11 cellular contexts compared by ENCODE assay signal in the genomic region with DNA sequence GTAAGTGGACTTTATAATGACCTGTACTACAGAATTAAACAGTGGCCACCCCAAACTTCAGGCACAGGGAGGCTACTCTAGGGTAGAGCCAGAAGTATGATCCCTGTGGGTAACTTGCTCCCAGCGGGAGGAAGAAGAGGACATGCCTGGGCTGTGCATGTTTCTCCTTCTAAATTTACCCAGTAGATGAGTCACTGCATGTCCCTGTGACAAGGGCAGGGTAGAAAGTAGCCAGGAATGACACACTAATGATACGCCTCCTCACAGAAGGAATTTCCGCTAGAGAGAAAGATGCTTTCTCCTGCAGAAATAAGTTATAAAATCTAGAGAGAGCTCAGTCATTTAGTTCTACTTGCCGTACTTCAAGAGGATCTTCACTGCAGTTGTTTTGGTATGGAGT. TPM values are rescaled to one million over a fixed set of nuclear protein-coding genes. Genes with fewer than 3 reads are reported as not detected.
DNase-seq lines count a peak whose midpoint lies in the region; ATAC-seq and TF ChIP-seq lines count a peak whose summit lies in the region.
"Had no signal": no experiment of that assay in that cellular context is flagged by ENCODE, and none has a peak within 500 bp of the region (broad histone marks: within the 10 kb centered on the region; RNA-seq: fewer than 3 reads in every experiment).

No MANE protein-coding gene starts in this region.

- no peak overlapping the region for H3K4me3 Mint-ChIP-seq in mesothelial cell of epicardium

- H3K27ac Mint-ChIP-seq in mesothelial cell of epicardium = peak overlapping the region; percentile 55
- H3K27ac Mint-ChIP-seq: activated T-helper 2 cell treated with anti-CD3 and anti-CD28 coated beads, Interferon-gamma antibody, Interleukin-2, Interleukin-4, amounts not matched to agents 10 μg/mL and 5 μg/mL and 100 μg/mL, durations not matched to agents 14 hours and 24 hours and 36 hours had no signal

- no peak for TF ChIP-seq CTCF in coronary artery (IDR thresholded peaks at IDR 0.05)
- no peak for TF ChIP-seq CTCF in mesothelial cell of epicardium (IDR thresholded peaks at IDR 0.05; ENCODE audit: unreplicated experiment)

- in situ Hi-C loops in ACHN (cut with HindIII; ENCODE audit: low pct_ligation_motif_present, low pct_unique_long_range_greater_than_20kb, low sequenced_read_pairs) = no loop called here

- H3K27me3 Mint-ChIP-seq in mesothelial cell of epicardium (ENCODE audit: low read depth) = no peaks in the 10 kb centered on the region

- no peak for ATAC-seq in GM21447 (IDR thresholded peaks at IDR 0.05; ENCODE audit: unreplicated experiment)
- ATAC-seq: mucosa of descending colon had no signal

- peaks cover 24% of the 10 kb centered on the region for H3K4me1 Mint-ChIP-seq in mesothelial cell of epicardium

- peak overlapping the region; percentile 33 to 82 for H3K27ac ChIP-seq in coronary artery

- DNase-seq in ACHN (peak; percentile 16), LoVo (ENCODE audit: low spot score) (peak; percentile 31), coronary artery (ENCODE audit: low spot score) (peak; percentile 75), mesothelial cell of epicardium (ENCODE audit: low spot score in 2 of 2, unreplicated experiment in 2 of 2) (no peak), NCI-H146 (lab: John Stamatoyannopoulos, UW) (no peak), SK-N-DZ (ENCODE audit: low spot score) (no peak), epidermal melanocyte (ENCODE audit: insufficient read length, low spot score) (no peak)
- DNase-seq: mucosa of descending colon, NCI-H2227 treated with DMSO at 0.1 percent for 48 hours had no signal

- H3K9me3 Mint-ChIP-seq in mesothelial cell of epicardium = peaks cover 3% of the 10 kb centered on the region

- peaks cover 3% of the 10 kb centered on the region for H3K36me3 Mint-ChIP-seq in mesothelial cell of epicardium

- H3K4me3 ChIP-seq in coronary artery = peak overlapping the region; percentile 16
- H3K4me3 ChIP-seq: mucosa of descending colon had no signal

RNA-seq across cellular contexts. Expression of a gene that starts 7.5 kb away (rescaled TPM):
- 11.3 to 11.8 TPM (median 11.4 TPM) in 3 replicates for total RNA-seq in mesothelial cell of epicardium
- polyA plus RNA-seq in SK-N-DZ (2014; cell fraction: cytosol; rRNA removed) = 3.0 and 8.0 TPM in 2 replicates
- 2.6 and 4.3 TPM in 2 replicates for polyA plus RNA-seq in SK-N-DZ (2014; cell fraction: nucleus; rRNA removed)

Comparison
In these comparisons a context has a peak if more than half of its experiments do, and no peak if none do; other contexts are left out.
1. DNase-seq: peak in ACHN (single experiment), LoVo (single experiment) and coronary artery (single experiment); none in mesothelial cell of epicardium (0 of 2), NCI-H146 (single experiment), SK-N-DZ (single experiment) and epidermal melanocyte (single experiment).